Comparison of ENCODE assay signal across 8 cellular contexts in the genomic region with DNA sequence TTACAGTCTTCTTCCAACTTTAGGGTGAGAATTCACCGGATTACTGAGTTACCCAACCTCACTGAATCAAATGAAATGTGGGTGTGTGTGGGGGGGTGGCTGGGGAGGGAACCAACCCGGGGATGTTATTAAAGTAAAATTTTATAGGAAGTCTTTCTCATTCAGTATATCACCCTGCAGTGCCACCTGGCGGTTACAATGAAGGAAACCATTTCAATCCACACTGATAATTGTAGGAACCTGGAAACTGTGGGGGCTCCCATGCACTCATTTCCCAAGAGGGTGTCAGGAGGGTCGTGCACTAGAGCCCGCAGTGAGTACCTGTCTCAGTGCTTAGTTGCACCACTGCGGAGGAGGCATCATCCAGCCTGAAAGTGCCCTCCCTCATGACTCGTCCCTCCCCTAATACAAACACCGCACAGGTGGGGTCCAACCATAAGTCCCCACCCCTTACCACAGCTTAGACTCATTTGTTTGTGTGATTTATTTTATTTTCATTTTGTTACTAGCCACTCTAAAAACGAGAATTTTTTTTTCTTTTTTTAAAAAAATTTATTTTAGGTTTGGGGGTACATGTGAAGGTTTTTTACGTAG. TPM values are rescaled to one million over a fixed set of nuclear protein-coding genes. Genes with fewer than 3 reads are reported as not detected.
DNase-seq lines count a peak whose midpoint lies in the region; ATAC-seq and TF ChIP-seq lines count a peak whose summit lies in the region.

No MANE protein-coding gene starts in this region.

- H3K27ac ChIP-seq in WERI-Rb-1 (no peak overlapping the region), dorsolateral prefrontal cortex (no peak overlapping the region), mesendoderm (ENCODE audit: low read depth, low read length) (no peak overlapping the region)

- H3K36me3 ChIP-seq in WERI-Rb-1 = no peaks in the 10 kb centered on the region
- no peaks in the 10 kb centered on the region for H3K36me3 ChIP-seq in mesendoderm (ENCODE audit: control insufficient read depth, insufficient read depth, low read length)

- intact Hi-C loops in dorsolateral prefrontal cortex (cut with DNase I) = loop anchor here (1.0 to 5.0 kb wide), 2 partner anchors 198 to 199 kb away; no protein-coding TSS in a partner anchor

- no peak overlapping the region for H4K5ac ChIP-seq in mesendoderm (ENCODE audit: low read length)

- H3K4ac ChIP-seq in mesendoderm (ENCODE audit: low read depth, low read length) = no peak overlapping the region

- H2BK15ac ChIP-seq in mesendoderm (replicated peaks; ENCODE audit: low read depth) = no peak overlapping the region

- no peak overlapping the region for H2AK5ac ChIP-seq in mesendoderm (ENCODE audit: low read length)

- WGBS in mesendoderm (ENCODE audit: extremely low coverage, insufficient coverage, low lambda C conversion rate) = no CpG with 5 or more reads among the region's 10 CpGs

- no peak overlapping the region for H3K23ac ChIP-seq in mesendoderm (ENCODE audit: low read length)

- DNase-seq in NCI-H526 (lab: John Stamatoyannopoulos, UW) (peak; percentile 27 to 70), NCI-H526 treated with DMSO at 0.1 percent for 48 hours (lab: John Stamatoyannopoulos, UW) (no peak), NCI-H1092 treated with DMSO at 0.1 percent for 48 hours (lab: John Stamatoyannopoulos, UW) (peak; percentile 66), WERI-Rb-1 (peak; percentile 65), dorsolateral prefrontal cortex (peak in 7 of 10 donors; percentile 37 to 75 (median 52)), mesendoderm (peak; percentile 49), stromal cell of bone marrow (ENCODE audit: low read depth) (peak; percentile 28)

- H3K79me1 ChIP-seq in mesendoderm (ENCODE audit: low read length) = no peaks in the 10 kb centered on the region

- H3K4me1 ChIP-seq in mesendoderm (ENCODE audit: control insufficient read depth, low read depth, low read length) = no peaks in the 10 kb centered on the region

- no peak for ATAC-seq in GM21786 (IDR thresholded peaks at IDR 0.05; ENCODE audit: unreplicated experiment)

- H3K4me3 ChIP-seq in WERI-Rb-1 (ENCODE audit: low read depth, low read length) (no peak overlapping the region), dorsolateral prefrontal cortex (no peak overlapping the region), mesendoderm (ENCODE audit: low read length) (no peak overlapping the region)

- H2BK120ac ChIP-seq in mesendoderm (ENCODE audit: low read depth, low read length) = no peak overlapping the region

- no peak overlapping the region for H3K9ac ChIP-seq in mesendoderm (ENCODE audit: low read length)

- no peak overlapping the region for H3K4me2 ChIP-seq in mesendoderm (ENCODE audit: low read length)

- H3K27me3 ChIP-seq in WERI-Rb-1 (ENCODE audit: insufficient read depth, low read depth, severe bottlenecking) = no peaks in the 10 kb centered on the region
- peaks cover 0 to 5% (median 0%) of the 10 kb centered on the region in 45 donors for H3K27me3 ChIP-seq in dorsolateral prefrontal cortex
- H3K27me3 ChIP-seq in mesendoderm (ENCODE audit: insufficient read depth, low read length, poor library complexity) = no peaks in the 10 kb centered on the region

- no peak overlapping the region for H3K56ac ChIP-seq in mesendoderm (ENCODE audit: low read length)

- TF ChIP-seq CTCF in WERI-Rb-1 (IDR thresholded peaks at IDR 0.05; ENCODE audit: low read depth, low read length) = peak; percentile 56
- peak; percentile 63 to 90 (median 78) for TF ChIP-seq CTCF in dorsolateral prefrontal cortex (IDR thresholded peaks at IDR 0.05 in 54 of 56, conservative IDR thresholded peaks at IDR 0.05 in 2 of 56; ENCODE audit: low read depth in 1 of 56, partially characterized antibody in 56 of 56)

- H3K18ac ChIP-seq in mesendoderm (ENCODE audit: low read length) = no peak overlapping the region

- no peak overlapping the region for H4K8ac ChIP-seq in mesendoderm (ENCODE audit: low read depth, low read length)

- peaks cover 2% of the 10 kb centered on the region for H3K9me3 ChIP-seq in WERI-Rb-1 (ENCODE audit: severe bottlenecking)

- H3K79me2 ChIP-seq in mesendoderm (ENCODE audit: control insufficient read depth, insufficient read depth, low read length) = no peaks in the 10 kb centered on the region

- no peak overlapping the region for H2BK5ac ChIP-seq in mesendoderm (ENCODE audit: low read length)

RNA-seq across cellular contexts. Expression of a gene that starts 29.1 kb away (rescaled TPM):
- 1 to 10 TPM in 84 of 120 experiments, under 1 TPM in 34, not detected in 2; 0.25 to 3.0 (median 1.2) TPM for total RNA-seq in dorsolateral prefrontal cortex
- polyA plus RNA-seq in mesendoderm (2013, experiment 1 of 2) = 1.0 TPM
- 0.97 TPM for polyA plus RNA-seq in mesendoderm (2013, experiment 2 of 2)
